Comparison of ENCODE assay signal across 20 cellular contexts in the genomic region with DNA sequence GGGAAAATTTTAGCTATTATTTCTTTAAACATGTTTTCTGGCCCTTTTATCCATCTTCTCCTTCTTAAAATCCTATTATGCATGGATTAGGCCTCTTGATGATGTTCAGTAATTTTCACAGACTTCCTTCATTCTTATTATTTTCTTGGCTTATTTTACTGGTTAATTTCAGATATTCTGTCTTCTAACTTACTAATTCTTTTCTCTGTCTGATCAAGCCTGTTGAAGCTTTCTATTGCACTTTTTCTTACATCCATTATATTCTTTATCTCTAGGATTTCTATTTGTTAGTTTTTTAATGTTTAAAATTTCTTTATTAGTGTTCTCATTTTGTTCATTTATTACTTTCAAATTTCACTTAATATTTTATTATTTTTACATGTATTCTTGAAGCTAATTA.
DNase-seq lines count a peak whose midpoint lies in the region; ATAC-seq, FAIRE-seq and TF ChIP-seq lines count a peak whose summit lies in the region.
"Had no signal": no experiment of that assay in that cellular context is flagged by ENCODE, and none has a peak within 500 bp of the region (broad histone marks: within the 10 kb centered on the region; RNA-seq: fewer than 3 reads in every experiment).

No MANE protein-coding gene starts in this region.

- no peak overlapping the region for H3K27ac ChIP-seq in K562 (ENCODE audit: extremely low read depth, low read depth, low read length)
- no peak overlapping the region for H3K27ac ChIP-seq in kidney (ENCODE audit: low read depth in 2 of 2, low read length in 2 of 2)
- H3K27ac ChIP-seq: GM23248 had no signal

- H3K4me3 ChIP-seq in K562 (no peak overlapping the region), kidney (ENCODE audit: low read length in 2 of 2) (no peak overlapping the region)
- H3K4me3 ChIP-seq: GM12878, GM23248 had no signal

- H2AFZ ChIP-seq in K562 (ENCODE audit: low read depth, low read length): no peak overlapping the region
- H2AFZ ChIP-seq: GM23248 had no signal

- H3K27me3 ChIP-seq in K562 (ENCODE audit: control insufficient read depth in 2 of 2, insufficient read depth in 2 of 2, low read length in 2 of 2): no peaks in the 10 kb centered on the region

- TF ChIP-seq CTCF in K562 (IDR thresholded peaks at IDR 0.05 in 2 of 3, conservative IDR thresholded peaks at IDR 0.05 in 1 of 3; ENCODE audit: insufficient read depth in 2 of 3, low read depth in 1 of 3, low read length in 3 of 3) (no peak), kidney (IDR thresholded peaks at IDR 0.05; ENCODE audit: borderline replicate concordance, extremely low read depth, insufficient read depth) (no peak)

- H3K4me2 ChIP-seq in K562 (ENCODE audit: insufficient read depth, low read length): no peak overlapping the region

- no TSS peak for BruUV-seq in K562 (replicated peaks; lab: Mats Ljungman, UMichigan)

- peak; percentile 1 for DNase-seq in KBM-7
- no peak for DNase-seq in K562 (ENCODE audit: extremely low read depth in 1 of 4, low spot score in 3 of 4)
- no peak for DNase-seq in kidney
- DNase-seq in posterior vena cava (ENCODE audit: low spot score): no peak
- DNase-seq in DMS 273 treated with DMSO at 0.1 percent for 48 hours (lab: John Stamatoyannopoulos, UW): no peak
- DNase-seq: C1 segment of cervical spinal cord; Calu3; CD4-positive, alpha-beta memory T cell; COR-L47; DMS153; DND-41; GDM1; GM23248; H7; HCEC 1CT had no signal

- H3K36me3 ChIP-seq in K562 (ENCODE audit: control insufficient read depth, insufficient read depth, low read length): no peaks in the 10 kb centered on the region
- H3K36me3 ChIP-seq in kidney (ENCODE audit: control insufficient read depth in 1 of 2, insufficient read depth in 2 of 2, low read length in 2 of 2): no peaks in the 10 kb centered on the region

- no peak for TF ChIP-seq RAD21 in K562 (CRISPR knock-in tag; conservative IDR thresholded peaks at IDR 0.05 in 1 of 2, IDR thresholded peaks at IDR 0.05 in 1 of 2)

- intact Hi-C loops in K562 (cut with micrococcal nuclease): no loop called here
- intact Hi-C loops in kidney (cut with DNase I): no loop called here
- intact Hi-C loops in posterior vena cava (cut with DNase I): no loop called here

- ATAC-seq in K562: no peak
- ATAC-seq in HG03460 (IDR thresholded peaks at IDR 0.05; ENCODE audit: unreplicated experiment): no peak
- ATAC-seq: GM12878 had no signal

- TF ChIP-seq EP300 in K562 (IDR thresholded peaks at IDR 0.05; ENCODE audit: low read length): no peak

- POLR2A ChIA-PET in K562 (lab: Yijun Ruan, JAX): no interaction called here

- peaks cover 5% of the 10 kb centered on the region for H3K9me3 ChIP-seq in K562 (replicated peaks; ENCODE audit: control insufficient read depth, insufficient read depth, low read depth, low read length)
- H3K9me3 ChIP-seq in kidney (ENCODE audit: control insufficient read depth in 1 of 2, low read length in 2 of 2): peaks cover 0 to 18% of the 10 kb centered on the region in 2 donors

- FAIRE-seq in G401.6 (lab: Jason Lieb, UNC) (peak; percentile 77), K562 (lab: Jason Lieb, UNC) (no peak), kidney (lab: Jason Lieb, UNC) (peak; percentile 51)
- FAIRE-seq: GM12878, GM19239, H1 had no signal

- no peaks in the 10 kb centered on the region for H3K4me1 ChIP-seq in K562 (replicated peaks in 1 of 2; ENCODE audit: control insufficient read depth in 2 of 2, insufficient read depth in 2 of 2, low read length in 2 of 2)
- H3K4me1 ChIP-seq in kidney (ENCODE audit: control insufficient read depth in 1 of 2, insufficient read depth in 1 of 2, low read depth in 1 of 2, low read length in 2 of 2): no peaks in the 10 kb centered on the region

- no peak for TF ChIP-seq POLR2A in K562 (conservative IDR thresholded peaks at IDR 0.05)

- CTCF ChIA-PET in K562 (lab: Yijun Ruan, JAX; ENCODE audit: low intra/inter-chr PET ratio): no interaction called here

- no peaks in the 10 kb centered on the region for H3K79me2 ChIP-seq in K562 (ENCODE audit: control insufficient read depth, insufficient read depth, low read length)

- H3K9me1 ChIP-seq in K562 (ENCODE audit: control insufficient read depth, insufficient read depth, low read length): no peaks in the 10 kb centered on the region

- in situ Hi-C loops in KBM-7 (cut with MboI; ENCODE audit: low pct_unique_long_range_greater_than_20kb, low sequenced_read_pairs) (no loop called here), K562 (cut with MboI) (no loop called here)

- H3K9ac ChIP-seq in K562 (ENCODE audit: insufficient read depth in 1 of 2, low read depth in 2 of 2, low read length in 2 of 2) (no peak overlapping the region), kidney (ENCODE audit: low read length in 2 of 2) (no peak overlapping the region)
- H3K9ac ChIP-seq: GM23248 had no signal

- H4K20me1 ChIP-seq in K562 (replicated peaks; ENCODE audit: control insufficient read depth, insufficient read depth, low read length): no peaks in the 10 kb centered on the region

TF ChIP-seq in K562, 482 proteins besides CTCF, POLR2A, EP300 and RAD21:
- TF ChIP-seq, protein P1, sequence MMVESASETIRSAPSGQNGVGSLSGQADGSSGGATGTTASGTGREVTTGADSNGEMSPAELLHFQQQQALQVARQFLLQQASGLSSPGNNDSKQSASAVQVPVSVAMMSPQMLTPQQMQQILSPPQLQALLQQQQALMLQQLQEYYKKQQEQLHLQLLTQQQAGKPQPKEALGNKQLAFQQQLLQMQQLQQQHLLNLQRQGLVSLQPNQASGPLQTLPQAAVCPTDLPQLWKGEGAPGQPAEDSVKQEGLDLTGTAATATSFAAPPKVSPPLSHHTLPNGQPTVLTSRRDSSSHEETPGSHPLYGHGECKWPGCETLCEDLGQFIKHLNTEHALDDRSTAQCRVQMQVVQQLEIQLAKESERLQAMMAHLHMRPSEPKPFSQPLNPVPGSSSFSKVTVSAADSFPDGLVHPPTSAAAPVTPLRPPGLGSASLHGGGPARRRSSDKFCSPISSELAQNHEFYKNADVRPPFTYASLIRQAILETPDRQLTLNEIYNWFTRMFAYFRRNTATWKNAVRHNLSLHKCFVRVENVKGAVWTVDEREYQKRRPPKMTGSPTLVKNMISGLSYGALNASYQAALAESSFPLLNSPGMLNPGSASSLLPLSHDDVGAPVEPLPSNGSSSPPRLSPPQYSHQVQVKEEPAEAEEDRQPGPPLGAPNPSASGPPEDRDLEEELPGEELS (CRISPR knock-in tag; IDR thresholded peaks at IDR 0.05; ENCODE audit: borderline replicate concordance): no peak
- TF ChIP-seq IFI16 (CRISPR knock-in tag; IDR thresholded peaks at IDR 0.05) (no peak), MEF2A (IDR thresholded peaks at IDR 0.05; ENCODE audit: control insufficient read depth, low read depth, low read length) (no peak), TRIM28 (IDR thresholded peaks at IDR 0.05) (peak; percentile 77; the same call in 1 of the 2 replicates)
- TF ChIP-seq, protein P2, sequence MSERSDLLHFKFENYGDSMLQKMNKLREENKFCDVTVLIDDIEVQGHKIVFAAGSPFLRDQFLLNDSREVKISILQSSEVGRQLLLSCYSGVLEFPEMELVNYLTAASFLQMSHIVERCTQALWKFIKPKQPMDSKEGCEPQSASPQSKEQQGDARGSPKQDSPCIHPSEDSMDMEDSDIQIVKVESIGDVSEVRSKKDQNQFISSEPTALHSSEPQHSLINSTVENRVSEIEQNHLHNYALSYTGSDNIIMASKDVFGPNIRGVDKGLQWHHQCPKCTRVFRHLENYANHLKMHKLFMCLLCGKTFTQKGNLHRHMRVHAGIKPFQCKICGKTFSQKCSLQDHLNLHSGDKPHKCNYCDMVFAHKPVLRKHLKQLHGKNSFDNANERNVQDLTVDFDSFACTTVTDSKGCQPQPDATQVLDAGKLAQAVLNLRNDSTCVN (CRISPR knock-in tag; IDR thresholded peaks at IDR 0.05): no peak
